Comparison of ENCODE assay signal across 12 cellular contexts in the genomic region with DNA sequence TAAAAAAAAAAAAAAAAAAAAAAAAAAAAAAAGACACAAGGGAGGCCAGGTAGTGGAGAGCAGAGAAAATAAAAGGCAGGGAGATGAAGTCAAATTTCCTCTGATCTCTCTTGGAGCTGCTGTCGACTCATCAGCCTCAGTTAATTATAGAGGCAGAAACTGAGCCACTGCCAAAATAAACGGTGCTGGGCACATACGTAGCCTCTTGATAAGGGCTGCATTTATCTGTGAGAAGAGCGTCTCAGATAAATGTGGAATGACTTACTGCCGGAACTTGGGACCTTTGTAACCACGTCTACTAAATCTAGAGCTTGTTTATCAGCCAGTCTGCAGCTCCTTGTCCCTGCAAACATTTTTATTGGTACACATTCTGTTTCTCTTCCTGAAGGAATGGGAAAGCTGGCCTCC.
DNase-seq lines count a peak whose midpoint lies in the region; ATAC-seq, FAIRE-seq and TF ChIP-seq lines count a peak whose summit lies in the region.
"Had no signal": no experiment of that assay in that cellular context is flagged by ENCODE, and none has a peak within 500 bp of the region (broad histone marks: within the 10 kb centered on the region; RNA-seq: fewer than 3 reads in every experiment).

No MANE protein-coding gene starts in this region.

- peaks cover 9% of the 10 kb centered on the region for H3K9me3 ChIP-seq in K562 (replicated peaks; ENCODE audit: control insufficient read depth, insufficient read depth, low read depth, low read length)
- H3K9me3 ChIP-seq: sigmoid colon had no signal

- no peak for TF ChIP-seq POLR2A in K562 (conservative IDR thresholded peaks at IDR 0.05)

- CTCF ChIA-PET in K562 (lab: Yijun Ruan, JAX; ENCODE audit: low intra/inter-chr PET ratio), result interaction anchor here (0.6 kb wide), 1 partner anchor 546 kb away, joined by 3 read pairs; no protein-coding TSS in a partner anchor

- TF ChIP-seq EP300 in K562 (IDR thresholded peaks at IDR 0.05; ENCODE audit: low read length), result peak; percentile 97

- no peaks in the 10 kb centered on the region; the same call in 2 of the 3 replicates for H3K36me3 ChIP-seq in K562 (ENCODE audit: control insufficient read depth, insufficient read depth, low read length)
- H3K36me3 ChIP-seq: sigmoid colon had no signal

- H3K4me1 ChIP-seq in K562 (replicated peaks in 1 of 2; ENCODE audit: control insufficient read depth in 2 of 2, insufficient read depth in 2 of 2, low read length in 2 of 2), result peaks cover 7 to 48% of the 10 kb centered on the region in 2 experiments

- POLR2A ChIA-PET in K562 (lab: Yijun Ruan, JAX), result interaction anchor here (0.6 to 1.8 kb wide), 13 partner anchors 8 to 265 kb away, joined by 3 to 8 read pairs (median 3); no protein-coding TSS in a partner anchor

- 0% methylated on average over 6 of the region's 6 CpGs for WGBS in K562 (ENCODE audit: insufficient coverage, low coverage, missing lambda C conversion rate)

- peak overlapping the region; percentile 60 for H3K4me2 ChIP-seq in K562 (ENCODE audit: insufficient read depth, low read length)

- TF ChIP-seq CTCF in K562 (IDR thresholded peaks at IDR 0.05 in 2 of 3, conservative IDR thresholded peaks at IDR 0.05 in 1 of 3; ENCODE audit: insufficient read depth in 2 of 3, low read depth in 1 of 3, low read length in 3 of 3), result no peak

- TF ChIP-seq RAD21 in K562 (CRISPR knock-in tag; conservative IDR thresholded peaks at IDR 0.05 in 1 of 2, IDR thresholded peaks at IDR 0.05 in 1 of 2), result peak in 1 of 2 experiments; percentile 18; a peak in 1 of 4 replicates

- peak; percentile 92 for DNase-seq in A172 (ENCODE audit: low spot score)
- peak; percentile 76 for DNase-seq in NCI-H2029 (lab: John Stamatoyannopoulos, UW)
- DNase-seq in K562 (ENCODE audit: extremely low read depth in 1 of 4, low spot score in 3 of 4), result peak; percentile 24 to 94 (median 54)
- DNase-seq in left colon, result no peak
- no peak for DNase-seq in HCEC 1CT
- DNase-seq in stimulated activated CD4-positive, alpha-beta T cell treated with anti-CD3 and anti-CD28 coated beads, Interleukin-1b, Interleukin-23, amount 100 ng/mL, for 48 hours, result no peak
- no peak for DNase-seq in activated effector memory CD4-positive, alpha-beta T cell treated with Interleukin-2 at 50 U/mL for 16 hours
- DNase-seq: sigmoid colon had no signal

- FAIRE-seq in K562 (lab: Jason Lieb, UNC), result peak; percentile 95
- FAIRE-seq: bronchial epithelial cell had no signal

- in situ Hi-C loops in K562 (cut with MboI), result no loop called here

- intact Hi-C loops in K562 (cut with micrococcal nuclease) (loop anchor here (2.0 kb wide), 1 partner anchor 33 kb away; no protein-coding TSS in a partner anchor), left colon (cut with DNase I, micrococcal nuclease) (no loop called here)

- no TSS peak for BruUV-seq in K562 (replicated peaks; lab: Mats Ljungman, UMichigan)

- H3K4me3 ChIP-seq in K562, result no peak overlapping the region
- H3K4me3 ChIP-seq: sigmoid colon, SK-N-MC had no signal

- H3K79me2 ChIP-seq in K562 (ENCODE audit: control insufficient read depth, insufficient read depth, low read length), result no peaks in the 10 kb centered on the region

- H3K9me1 ChIP-seq in K562 (ENCODE audit: control insufficient read depth, insufficient read depth, low read length), result no peaks in the 10 kb centered on the region

- no peaks in the 10 kb centered on the region for H3K27me3 ChIP-seq in K562 (ENCODE audit: control insufficient read depth in 2 of 2, insufficient read depth in 2 of 2, low read length in 2 of 2)
- H3K27me3 ChIP-seq: sigmoid colon had no signal

- H4K20me1 ChIP-seq in K562 (replicated peaks; ENCODE audit: control insufficient read depth, insufficient read depth, low read length), result no peaks in the 10 kb centered on the region

- peak overlapping the region; percentile 87 for H3K27ac ChIP-seq in K562 (ENCODE audit: extremely low read depth, low read depth, low read length)
- H3K27ac ChIP-seq: sigmoid colon, SK-N-MC had no signal

- peak overlapping the region; percentile 75 for H2AFZ ChIP-seq in K562 (ENCODE audit: low read depth, low read length)

- peak; percentile 88 for ATAC-seq in K562
- ATAC-seq in left colon, result peak; percentile 68
- no peak for ATAC-seq in GM18858 (IDR thresholded peaks at IDR 0.05; ENCODE audit: unreplicated experiment)
- ATAC-seq: stimulated activated memory B cell treated with anti-CD40 and anti-IgM and Interleukin-4, amounts not matched to agents 10 μg/mL and 1 μg/mL and 100 μg/mL, for 72 hours had no signal

- H3K9ac ChIP-seq in K562 (ENCODE audit: insufficient read depth in 1 of 2, low read depth in 2 of 2, low read length in 2 of 2), result peak overlapping the region in 1 of 2 experiments; percentile 33; a peak in 2 of 4 replicates

TF ChIP-seq in K562, 482 proteins besides CTCF, POLR2A, EP300 and RAD21 (continues in another document):
- peak; percentile 94 for TF ChIP-seq ETV5 (CRISPR knock-in tag; IDR thresholded peaks at IDR 0.05; ENCODE audit: low read depth)
- TF ChIP-seq NELFE (IDR thresholded peaks at IDR 0.05; ENCODE audit: insufficient read depth, insufficient read length), result no peak
- no peak for TF ChIP-seq HOMEZ (CRISPR knock-in tag; IDR thresholded peaks at IDR 0.05)
- no peak for TF ChIP-seq ZC3H8 (IDR thresholded peaks at IDR 0.05)
- peak; percentile 97 for TF ChIP-seq RNF2 (IDR thresholded peaks at IDR 0.05)
- TF ChIP-seq, protein P1, sequence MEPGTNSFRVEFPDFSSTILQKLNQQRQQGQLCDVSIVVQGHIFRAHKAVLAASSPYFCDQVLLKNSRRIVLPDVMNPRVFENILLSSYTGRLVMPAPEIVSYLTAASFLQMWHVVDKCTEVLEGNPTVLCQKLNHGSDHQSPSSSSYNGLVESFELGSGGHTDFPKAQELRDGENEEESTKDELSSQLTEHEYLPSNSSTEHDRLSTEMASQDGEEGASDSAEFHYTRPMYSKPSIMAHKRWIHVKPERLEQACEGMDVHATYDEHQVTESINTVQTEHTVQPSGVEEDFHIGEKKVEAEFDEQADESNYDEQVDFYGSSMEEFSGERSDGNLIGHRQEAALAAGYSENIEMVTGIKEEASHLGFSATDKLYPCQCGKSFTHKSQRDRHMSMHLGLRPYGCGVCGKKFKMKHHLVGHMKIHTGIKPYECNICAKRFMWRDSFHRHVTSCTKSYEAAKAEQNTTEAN (CRISPR knock-in tag; IDR thresholded peaks at IDR 0.05), result no peak
- peak; percentile 85 to 97; a peak in 3 of 4 replicates for TF ChIP-seq RCOR1 (IDR thresholded peaks at IDR 0.05; ENCODE audit: borderline replicate concordance in 1 of 2, low read depth in 2 of 2, low read length in 2 of 2)
- TF ChIP-seq, protein P2, sequence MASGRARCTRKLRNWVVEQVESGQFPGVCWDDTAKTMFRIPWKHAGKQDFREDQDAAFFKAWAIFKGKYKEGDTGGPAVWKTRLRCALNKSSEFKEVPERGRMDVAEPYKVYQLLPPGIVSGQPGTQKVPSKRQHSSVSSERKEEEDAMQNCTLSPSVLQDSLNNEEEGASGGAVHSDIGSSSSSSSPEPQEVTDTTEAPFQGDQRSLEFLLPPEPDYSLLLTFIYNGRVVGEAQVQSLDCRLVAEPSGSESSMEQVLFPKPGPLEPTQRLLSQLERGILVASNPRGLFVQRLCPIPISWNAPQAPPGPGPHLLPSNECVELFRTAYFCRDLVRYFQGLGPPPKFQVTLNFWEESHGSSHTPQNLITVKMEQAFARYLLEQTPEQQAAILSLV (tag; IDR thresholded peaks at IDR 0.05), result no peak
- no peak for TF ChIP-seq ZNF75A (CRISPR knock-in tag; IDR thresholded peaks at IDR 0.05)
- TF ChIP-seq GMEB1 (CRISPR knock-in tag; IDR thresholded peaks at IDR 0.05), result no peak
- TF ChIP-seq, protein P3, sequence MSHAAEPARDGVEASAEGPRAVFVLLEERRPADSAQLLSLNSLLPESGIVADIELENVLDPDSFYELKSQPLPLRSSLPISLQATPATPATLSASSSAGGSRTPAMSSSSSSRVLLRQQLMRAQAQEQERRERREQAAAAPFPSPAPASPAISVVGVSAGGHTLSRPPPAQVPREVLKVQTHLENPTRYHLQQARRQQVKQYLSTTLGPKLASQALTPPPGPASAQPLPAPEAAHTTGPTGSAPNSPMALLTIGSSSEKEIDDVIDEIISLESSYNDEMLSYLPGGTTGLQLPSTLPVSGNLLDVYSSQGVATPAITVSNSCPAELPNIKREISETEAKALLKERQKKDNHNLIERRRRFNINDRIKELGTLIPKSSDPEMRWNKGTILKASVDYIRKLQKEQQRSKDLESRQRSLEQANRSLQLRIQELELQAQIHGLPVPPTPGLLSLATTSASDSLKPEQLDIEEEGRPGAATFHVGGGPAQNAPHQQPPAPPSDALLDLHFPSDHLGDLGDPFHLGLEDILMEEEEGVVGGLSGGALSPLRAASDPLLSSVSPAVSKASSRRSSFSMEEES (CRISPR knock-in tag; IDR thresholded peaks at IDR 0.05), result no peak
- TF ChIP-seq ZNF384 (IDR thresholded peaks at IDR 0.05; ENCODE audit: low read depth, low read length), result peak; percentile 94
- TF ChIP-seq PCBP1 (IDR thresholded peaks at IDR 0.05; ENCODE audit: low read depth, low read length, poor library complexity, severe bottlenecking), result no peak
- no peak for TF ChIP-seq ZNF3 (CRISPR knock-in tag; IDR thresholded peaks at IDR 0.05)
- peak; percentile 92 for TF ChIP-seq TAL1 (IDR thresholded peaks at IDR 0.05)

Comparison
In these comparisons a context has a peak if more than half of its experiments do, and no peak if none do; other contexts are left out.
1. DNase-seq: peak in A172 (single experiment), NCI-H2029 (single experiment) and K562 (4 of 4); none in left colon (0 of 2), HCEC 1CT (single experiment), stimulated activated CD4-positive, alpha-beta T cell treated with anti-CD3 and anti-CD28 coated beads, Interleukin-1b, Interleukin-23, amount 100 ng/mL, for 48 hours (single experiment) and activated effector memory CD4-positive, alpha-beta T cell treated with Interleukin-2 at 50 U/mL for 16 hours (single experiment).